8 cellular contexts compared by ENCODE assay signal in genomic region chr11:706439-706956, GRCh38. TPM values are rescaled to one million over a fixed set of nuclear protein-coding genes. Genes with fewer than 3 reads are reported as not detected.
DNase-seq lines count a peak whose midpoint lies in the region; ATAC-seq, FAIRE-seq and TF ChIP-seq lines count a peak whose summit lies in the region.

No MANE protein-coding gene starts in this region.

- no peak for FAIRE-seq in endothelial cell of umbilical vein (lab: Jason Lieb, UNC)

- no peaks in the 10 kb centered on the region for H4K20me1 ChIP-seq in endothelial cell of umbilical vein (replicated peaks; ENCODE audit: control insufficient read depth, extremely low read depth, insufficient read depth, low read length)

- ATAC-seq in GM21529 (IDR thresholded peaks at IDR 0.05; ENCODE audit: unreplicated experiment) = no peak
- ATAC-seq in GM18873 (IDR thresholded peaks at IDR 0.05; ENCODE audit: low FRiP score, unreplicated experiment) = no peak

- intact Hi-C loops in endothelial cell of umbilical vein (cut with micrococcal nuclease) = no loop called here

- POLR2A ChIA-PET in endothelial cell of umbilical vein (lab: Charles Lee) = no interaction called here

- TF ChIP-seq CTCF in 22Rv1 (IDR thresholded peaks at IDR 0.05) = no peak
- TF ChIP-seq CTCF in endothelial cell of umbilical vein (IDR thresholded peaks at IDR 0.05; ENCODE audit: extremely low read depth in 1 of 2, insufficient read depth in 1 of 2, low read depth in 1 of 2, low read length in 2 of 2) = no peak

- no peaks in the 10 kb centered on the region for H3K9me1 ChIP-seq in endothelial cell of umbilical vein (replicated peaks; ENCODE audit: control insufficient read depth, extremely low read depth, insufficient read depth, low read length)

- H3K27ac ChIP-seq in 22Rv1 (peak overlapping the region; percentile 92), HUES48 (ENCODE audit: low read depth, low read length) (peak overlapping the region; percentile 47), endothelial cell of umbilical vein (ENCODE audit: insufficient read depth, low read depth, low read length) (no peak overlapping the region), muscle layer of colon (ENCODE audit: low read depth, low read length) (peak overlapping the region; percentile 76)

- H3K4me3 ChIP-seq in HUES48 (ENCODE audit: low read depth, low read length) (peak overlapping the region; percentile 59), endothelial cell of umbilical vein (replicated peaks in 1 of 3; ENCODE audit: insufficient read depth in 1 of 3, low read depth in 1 of 3, low read length in 3 of 3) (peak overlapping the region in 2 of 3 experiments; percentile 17 to 26), muscle layer of colon (ENCODE audit: low read depth in 1 of 2, low read length in 2 of 2) (peak overlapping the region; percentile 66 to 75)

- H3K79me2 ChIP-seq in endothelial cell of umbilical vein (ENCODE audit: control insufficient read depth, insufficient read depth, low read length) = no peaks in the 10 kb centered on the region

- 0 out of 2 replicates have a peak overlapping the region, but pooled peaks have one; percentile 38 for H3K9ac ChIP-seq in HUES48 (ENCODE audit: low read depth, low read length)
- no peak overlapping the region for H3K9ac ChIP-seq in endothelial cell of umbilical vein (replicated peaks; ENCODE audit: extremely low read depth, insufficient read depth, low read length)
- H3K9ac ChIP-seq in muscle layer of colon (ENCODE audit: low read length) = peak overlapping the region; percentile 39

- no TSS peak for BruUV-seq in endothelial cell of umbilical vein (replicated peaks; lab: Mats Ljungman, UMichigan)

- CTCF ChIA-PET in endothelial cell of umbilical vein (lab: Charles Lee) = interaction anchor here (1.1 to 1.7 kb wide), 4 partner anchors 14 to 20 kb away, joined by 4 to 5 read pairs (median 4); no protein-coding TSS in a partner anchor

- peaks cover 8% of the 10 kb centered on the region; the same call in 1 of the 2 replicates for H3K36me3 ChIP-seq in HUES48 (ENCODE audit: control insufficient read depth, insufficient read depth, low read length)
- no peaks in the 10 kb centered on the region for H3K36me3 ChIP-seq in endothelial cell of umbilical vein (ENCODE audit: control insufficient read depth in 2 of 2, extremely low read depth in 1 of 2, insufficient read depth in 2 of 2, low read length in 2 of 2)
- H3K36me3 ChIP-seq in muscle layer of colon (ENCODE audit: insufficient read depth, low read length) = peaks cover 13% of the 10 kb centered on the region

- dilution Hi-C loops in endothelial cell of umbilical vein (cut with MboI; ENCODE audit: extremely low pct_ligation_motif_present, low sequenced_read_pairs) = no loop called here

- H3K4me1 ChIP-seq in HUES48 (ENCODE audit: control insufficient read depth, insufficient read depth, low read length) (peaks cover 18% of the 10 kb centered on the region), endothelial cell of umbilical vein (ENCODE audit: control insufficient read depth, extremely low read depth, insufficient read depth, low read length) (peaks cover 5% of the 10 kb centered on the region), muscle layer of colon (ENCODE audit: insufficient read depth, low read length) (peaks cover 12% of the 10 kb centered on the region)

- peak overlapping the region; percentile 32 for H3K4me2 ChIP-seq in endothelial cell of umbilical vein (ENCODE audit: insufficient read depth, low read length)

- H3K27me3 ChIP-seq in HUES48 (ENCODE audit: control insufficient read depth, insufficient read depth, low read length) (no peaks in the 10 kb centered on the region), endothelial cell of umbilical vein (ENCODE audit: control insufficient read depth in 2 of 2, insufficient read depth in 2 of 2, low read length in 2 of 2) (no peaks in the 10 kb centered on the region), muscle layer of colon (ENCODE audit: control insufficient read depth in 1 of 2, insufficient read depth in 2 of 2, low read length in 2 of 2) (peaks cover 0 to 9% of the 10 kb centered on the region in 2 donors)

- H3K9me3 ChIP-seq in HUES48 (ENCODE audit: control insufficient read depth, insufficient read depth, low read length) (no peaks in the 10 kb centered on the region), endothelial cell of umbilical vein (replicated peaks; ENCODE audit: control insufficient read depth, insufficient read depth, low read length) (no peaks in the 10 kb centered on the region), muscle layer of colon (ENCODE audit: low read length) (no peaks in the 10 kb centered on the region)

- DNase-seq in endothelial cell of umbilical vein (ENCODE audit: low read depth, low spot score) (no peak), NCI-H2171 (lab: John Stamatoyannopoulos, UW) (no peak)
- no peak for DNase-seq in activated naive CD4-positive, alpha-beta T cell (lab: John Stamatoyannopoulos, UW)

- H2AFZ ChIP-seq in endothelial cell of umbilical vein (ENCODE audit: low read depth, low read length) = peak overlapping the region; percentile 55

- TF ChIP-seq POLR2A in endothelial cell of umbilical vein (IDR thresholded peaks at IDR 0.05; ENCODE audit: low read depth, low read length) = no peak

TF ChIP-seq in endothelial cell of umbilical vein, 7 proteins besides CTCF, POLR2A, EP300 and RAD21:
- TF ChIP-seq GATA2 (IDR thresholded peaks at IDR 0.05; ENCODE audit: insufficient read depth, insufficient read length, low read depth, low read length) (no peak), MAX (IDR thresholded peaks at IDR 0.05; ENCODE audit: insufficient read depth, insufficient read length) (no peak), FOS (IDR thresholded peaks at IDR 0.05; ENCODE audit: borderline replicate concordance, insufficient read depth, low read length) (peak; percentile 11), MYC (IDR thresholded peaks at IDR 0.05; ENCODE audit: low read depth, low read length) (no peak), EZH2 (IDR thresholded peaks at IDR 0.05; ENCODE audit: borderline replicate concordance, low read depth, low read length, severe bottlenecking) (no peak)

RNA-seq across cellular contexts. Expression of gene EPS8L2, which starts 0.5 kb away (rescaled TPM):
- 6.0 and 12.5 TPM in 2 replicates for total RNA-seq in endothelial cell of umbilical vein
- polyA plus RNA-seq in endothelial cell of umbilical vein = 5.2 and 5.9 TPM in 2 replicates
- 2.6 and 2.9 TPM in 2 replicates for polyA plus RNA-seq in endothelial cell of umbilical vein (2011; cell fraction: cytosol; rRNA removed)
- polyA plus RNA-seq in endothelial cell of umbilical vein (2011; cell fraction: nucleus; rRNA removed) = 33.6 and 35.0 TPM in 2 replicates
- 6.1 and 6.6 TPM in 2 replicates for polyA plus RNA-seq in endothelial cell of umbilical vein (2012)
- polyA minus RNA-seq in endothelial cell of umbilical vein = 4.6 and 7.9 TPM in 2 replicates
- 20.3 TPM for polyA minus RNA-seq in endothelial cell of umbilical vein (2011; cell fraction: cytosol; rRNA and poly(A)+ RNA removed)
- polyA minus RNA-seq in endothelial cell of umbilical vein (2011; cell fraction: nucleus; rRNA and poly(A)+ RNA removed) = 3.1 and 6.7 TPM in 2 replicates

RNA-seq across cellular contexts. Expression of gene TMEM80, which starts 10.9 kb away (rescaled TPM):
- 24.1 and 26.6 TPM in 2 replicates for total RNA-seq in endothelial cell of umbilical vein
- 17.9 and 21.2 TPM in 2 replicates for polyA plus RNA-seq in endothelial cell of umbilical vein
- polyA plus RNA-seq in endothelial cell of umbilical vein (2011; cell fraction: cytosol; rRNA removed) = 13.2 and 15.4 TPM in 2 replicates
- polyA plus RNA-seq in endothelial cell of umbilical vein (2011; cell fraction: nucleus; rRNA removed) = 29.6 and 31.8 TPM in 2 replicates
- 20.6 and 23.9 TPM in 2 replicates for polyA plus RNA-seq in endothelial cell of umbilical vein (2012)
- 10.6 and 10.8 TPM in 2 replicates for polyA minus RNA-seq in endothelial cell of umbilical vein
- 4.8 TPM for polyA minus RNA-seq in endothelial cell of umbilical vein (2011; cell fraction: cytosol; rRNA and poly(A)+ RNA removed)
- 9.1 and 11.3 TPM in 2 replicates for polyA minus RNA-seq in endothelial cell of umbilical vein (2011; cell fraction: nucleus; rRNA and poly(A)+ RNA removed)

RNA-seq across cellular contexts. Expression of gene DEAF1, which starts 11.5 kb away (rescaled TPM):
- total RNA-seq in endothelial cell of umbilical vein = 50.3 and 55.7 TPM in 2 replicates
- polyA plus RNA-seq in endothelial cell of umbilical vein = 43.6 and 45.5 TPM in 2 replicates
- 34.4 and 40.4 TPM in 2 replicates for polyA plus RNA-seq in endothelial cell of umbilical vein (2011; cell fraction: cytosol; rRNA removed)
- polyA plus RNA-seq in endothelial cell of umbilical vein (2011; cell fraction: nucleus; rRNA removed) = 25.1 and 25.8 TPM in 2 replicates
- 24.9 and 40.0 TPM in 2 replicates for polyA plus RNA-seq in endothelial cell of umbilical vein (2012)
- polyA minus RNA-seq in endothelial cell of umbilical vein = 24.6 and 26.4 TPM in 2 replicates
- polyA minus RNA-seq in endothelial cell of umbilical vein (2011; cell fraction: cytosol; rRNA and poly(A)+ RNA removed) = 25.5 TPM
- 17.8 and 22.2 TPM in 2 replicates for polyA minus RNA-seq in endothelial cell of umbilical vein (2011; cell fraction: nucleus; rRNA and poly(A)+ RNA removed)

RNA-seq across cellular contexts. Expression of gene TALDO1, which starts 40.8 kb away (rescaled TPM):
- 287 and 294 TPM in 2 replicates for total RNA-seq in endothelial cell of umbilical vein
- polyA plus RNA-seq in endothelial cell of umbilical vein = 184 and 211 TPM in 2 replicates
- 234 and 253 TPM in 2 replicates for polyA plus RNA-seq in endothelial cell of umbilical vein (2011; cell fraction: cytosol; rRNA removed)
- polyA plus RNA-seq in endothelial cell of umbilical vein (2011; cell fraction: nucleus; rRNA removed) = 146 and 149 TPM in 2 replicates
- 262 and 325 TPM in 2 replicates for polyA plus RNA-seq in endothelial cell of umbilical vein (2012)
- polyA minus RNA-seq in endothelial cell of umbilical vein = 79.6 and 84.8 TPM in 2 replicates
- polyA minus RNA-seq in endothelial cell of umbilical vein (2011; cell fraction: cytosol; rRNA and poly(A)+ RNA removed) = 117 TPM
- polyA minus RNA-seq in endothelial cell of umbilical vein (2011; cell fraction: nucleus; rRNA and poly(A)+ RNA removed) = 19.6 and 30.7 TPM in 2 replicates
